In genomic region chr13:69296130-69296529, GRCh38 we compare ENCODE assay signal across 25 cellular contexts.
"Had no signal": no experiment of that assay in that cellular context is flagged by ENCODE, and none has a peak within 500 bp of the region (broad histone marks: within the 10 kb centered on the region; RNA-seq: fewer than 3 reads in every experiment).

No MANE protein-coding gene starts in this region.

- H3K36me3 ChIP-seq: ascending aorta, MG63, SJSA1 had no signal

- H3K4me3 ChIP-seq: ascending aorta, body of pancreas, coronary artery, MG63, SJSA1 had no signal

- H3K27me3 ChIP-seq: ascending aorta, body of pancreas, MG63, SJSA1 had no signal

- H3K9me3 ChIP-seq: ascending aorta, body of pancreas, MG63, SJSA1 had no signal

- DNase-seq: activated CD4-positive, alpha-beta T cell treated with anti-CD3 and anti-CD28 coated beads, Interleukin-2, amount 10 ng/mL, durations not matched to agents 24 days and 14 days; activated CD4-positive, alpha-beta T cell treated with anti-CD3 and anti-CD28 coated beads, Interleukin-2, amount 50 U/mL, for 48 hours; activated CD4-positive, CD25-positive, alpha-beta regulatory T cell treated with anti-CD3 and anti-CD28 coated beads, Interleukin-2, amount 50 U/mL, for 72 hours; activated CD8-positive, alpha-beta memory T cell treated with anti-CD3 and anti-CD28 coated beads, Interleukin-2, amount 10 ng/mL, durations not matched to agents 7 days and 5 days; activated effector memory CD4-positive, alpha-beta T cell treated with Interleukin-2 at 50 U/mL for 16 hours; activated naive CD4-positive, alpha-beta T cell; activated T-cell treated with anti-CD3 and anti-CD28 coated beads, Interleukin-2, amount 50 U/mL, for 24 hours; body of pancreas; central memory CD4-positive, alpha-beta T cell; KBM-7; MG63; MV-4-11; NCI-H1092 treated with DMSO at 0.1 percent for 48 hours; NCI-H1436 treated with DMSO at 0.1 percent for 48 hours; NCI-H1930; NCI-H446; NCI-H524 treated with DMSO at 0.1 percent for 48 hours; NK-92 treated with Interleukin-12 subunit alpha and Interleukin-12 subunit beta, amount 100 ng/mL, for 24 hours; OCI-M1; SHP77 had no signal

- H3K27ac ChIP-seq: ascending aorta, body of pancreas, coronary artery, SJSA1 had no signal

- ATAC-seq: activated CD8-positive, alpha-beta memory T cell treated with anti-CD3 and anti-CD28 coated beads, Interleukin-2, amount 10 ng/mL, durations not matched to agents 7 days and 5 days; body of pancreas; SK-N-SH treated with all-trans-retinoic acid at 6 μM for 48 hours; WTC11 had no signal

- H3K4me1 ChIP-seq: ascending aorta, body of pancreas, SJSA1 had no signal
